Comparison of ENCODE assay signal across 8 cellular contexts in genomic region chr17:61862975-61863800, GRCh38. TPM values are rescaled to one million over a fixed set of nuclear protein-coding genes. Genes with fewer than 3 reads are reported as not detected.
A peak's percentile ranks its signal among the peaks of the same experiment; 100 is the strongest.
DNase-seq lines count a peak whose midpoint lies in the region; ATAC-seq and TF ChIP-seq lines count a peak whose summit lies in the region.

Gene BRIP1, minus strand, starts transcription at chr17:61863528. Its CDS starts 1,989 bp downstream, at chr17:61861539.

- peak within 1 kb of the TSS; percentile 96 for H3K27ac Mint-ChIP-seq in activated CD8-positive, alpha-beta T cell treated with anti-CD3 and anti-CD28 coated beads, Interleukin-2, amount 10 ng/mL, durations not matched to agents 7 days and 5 days
- H3K27ac Mint-ChIP-seq in effector memory CD8-positive, alpha-beta T cell = peak within 1 kb of the TSS; percentile 91 to 97
- H3K27ac Mint-ChIP-seq in memory B cell = peak within 1 kb of the TSS; percentile 85

- H3K27me3 Mint-ChIP-seq in activated CD8-positive, alpha-beta T cell treated with anti-CD3 and anti-CD28 coated beads, Interleukin-2, amount 10 ng/mL, durations not matched to agents 7 days and 5 days (ENCODE audit: low read depth) = no peaks in the 10 kb centered on the region
- no peaks in the 10 kb centered on the region for H3K27me3 Mint-ChIP-seq in effector memory CD8-positive, alpha-beta T cell
- no peaks in the 10 kb centered on the region for H3K27me3 Mint-ChIP-seq in memory B cell

- H3K36me3 Mint-ChIP-seq in activated CD8-positive, alpha-beta T cell treated with anti-CD3 and anti-CD28 coated beads, Interleukin-2, amount 10 ng/mL, durations not matched to agents 7 days and 5 days (ENCODE audit: low read depth) = peaks cover 26% of the 10 kb centered on the region
- peaks cover 15% of the 10 kb centered on the region for H3K36me3 Mint-ChIP-seq in effector memory CD8-positive, alpha-beta T cell (ENCODE audit: insufficient read depth)
- no peaks in the 10 kb centered on the region for H3K36me3 Mint-ChIP-seq in memory B cell

- peak within 1 kb of the TSS; percentile 99 for H3K4me3 Mint-ChIP-seq in activated CD8-positive, alpha-beta T cell treated with anti-CD3 and anti-CD28 coated beads, Interleukin-2, amount 10 ng/mL, durations not matched to agents 7 days and 5 days
- H3K4me3 Mint-ChIP-seq in effector memory CD8-positive, alpha-beta T cell = peak within 1 kb of the TSS; percentile 94 to 96
- peak within 1 kb of the TSS; percentile 94 for H3K4me3 Mint-ChIP-seq in memory B cell

- H3K4me1 Mint-ChIP-seq in activated CD8-positive, alpha-beta T cell treated with anti-CD3 and anti-CD28 coated beads, Interleukin-2, amount 10 ng/mL, durations not matched to agents 7 days and 5 days (ENCODE audit: low read depth) = peaks cover 34% of the 10 kb centered on the region
- H3K4me1 Mint-ChIP-seq in effector memory CD8-positive, alpha-beta T cell (ENCODE audit: low read depth in 2 of 2) = peaks cover 13 to 26% of the 10 kb centered on the region in 2 donors
- H3K4me1 Mint-ChIP-seq in memory B cell = peaks cover 9% of the 10 kb centered on the region

- no peaks in the 10 kb centered on the region for H3K9me3 Mint-ChIP-seq in activated CD8-positive, alpha-beta T cell treated with anti-CD3 and anti-CD28 coated beads, Interleukin-2, amount 10 ng/mL, durations not matched to agents 7 days and 5 days (ENCODE audit: insufficient read depth)
- no peaks in the 10 kb centered on the region for H3K9me3 Mint-ChIP-seq in effector memory CD8-positive, alpha-beta T cell
- no peaks in the 10 kb centered on the region for H3K9me3 Mint-ChIP-seq in memory B cell

- TF ChIP-seq CTCF in GM20000 (IDR thresholded peaks at IDR 0.05; ENCODE audit: extremely low read depth, missing control alignments) = no peak

- POLR2A ChIA-PET in activated CD8-positive, alpha-beta T cell treated with anti-CD3 and anti-CD28 coated beads, Interleukin-2, amount 10 ng/mL, durations not matched to agents 7 days and 5 days (lab: Charles Lee) = interaction anchor here (0.6 to 1.7 kb wide), 18 partner anchors 9 to 246 kb away, joined by 3 to 8 read pairs (median 5); partner anchors contain the start of gene MED13

- peak; percentile 81 for DNase-seq in CMK (ENCODE audit: low read depth)
- DNase-seq in GM20000 (ENCODE audit: low spot score) = peak; percentile 89
- peak; percentile 82 for DNase-seq in HS-5 (ENCODE audit: low read depth)
- DNase-seq in NK-92 (lab: John Stamatoyannopoulos, UW; ENCODE audit: unreplicated experiment) = peak; percentile 34
- peak; percentile 95 for DNase-seq in activated CD8-positive, alpha-beta T cell treated with anti-CD3 and anti-CD28 coated beads, Interleukin-2, amount 10 ng/mL, durations not matched to agents 7 days and 5 days
- peak; percentile 76 to 82 (median 79) for DNase-seq in effector memory CD8-positive, alpha-beta T cell
- peak; percentile 63 to 64 for DNase-seq in memory B cell (ENCODE audit: low spot score in 2 of 2)
- peak; percentile 74 for DNase-seq in stimulated activated CD8-positive, alpha-beta memory T cell treated with anti-CD3 and anti-CD28 coated beads, Interleukin-12 subunit alpha, Interleukin-12 subunit beta, amount 100 ng/mL, for 1 hour (ENCODE audit: low read depth)

- peak; percentile 98 for ATAC-seq in activated CD8-positive, alpha-beta T cell treated with anti-CD3 and anti-CD28 coated beads, Interleukin-2, amount 10 ng/mL, durations not matched to agents 7 days and 5 days
- peak; percentile 94 for ATAC-seq in effector memory CD8-positive, alpha-beta T cell (replicated peaks)
- peak; percentile 97 for ATAC-seq in memory B cell (ENCODE audit: low read depth)

- CTCF ChIA-PET in activated CD8-positive, alpha-beta T cell treated with anti-CD3 and anti-CD28 coated beads, Interleukin-2, amount 10 ng/mL, durations not matched to agents 7 days and 5 days (lab: Charles Lee) = interaction anchor here (0.6 to 3.8 kb wide), 11 partner anchors 7 to 247 kb away, joined by 3 to 30 read pairs (median 5); no protein-coding TSS in a partner anchor

RNA-seq across cellular contexts. Expression of gene BRIP1, which starts in this region (rescaled TPM):
- 10 to 100 TPM; 24.3 to 25.9 TPM for total RNA-seq in activated CD8-positive, alpha-beta T cell treated with anti-CD3 and anti-CD28 coated beads, Interleukin-2, amount 10 ng/mL, durations not matched to agents 7 days and 5 days

Comparison
In these comparisons a context has a peak if more than half of its experiments do, and no peak if none do; other contexts are left out.
1. Peak in every context shown above with its lines: DNase-seq and ATAC-seq.
2. DNase-seq: peak in every context shown above with its lines; median percentile 95 in activated CD8-positive, alpha-beta T cell treated with anti-CD3 and anti-CD28 coated beads, Interleukin-2, amount 10 ng/mL, durations not matched to agents 7 days and 5 days; 89 in GM20000; 82 in HS-5; 81 in CMK; 79 in effector memory CD8-positive, alpha-beta T cell; 74 in stimulated activated CD8-positive, alpha-beta memory T cell treated with anti-CD3 and anti-CD28 coated beads, Interleukin-12 subunit alpha, Interleukin-12 subunit beta, amount 100 ng/mL, for 1 hour; 64 in memory B cell; 34 in NK-92.